In the genomic region with DNA sequence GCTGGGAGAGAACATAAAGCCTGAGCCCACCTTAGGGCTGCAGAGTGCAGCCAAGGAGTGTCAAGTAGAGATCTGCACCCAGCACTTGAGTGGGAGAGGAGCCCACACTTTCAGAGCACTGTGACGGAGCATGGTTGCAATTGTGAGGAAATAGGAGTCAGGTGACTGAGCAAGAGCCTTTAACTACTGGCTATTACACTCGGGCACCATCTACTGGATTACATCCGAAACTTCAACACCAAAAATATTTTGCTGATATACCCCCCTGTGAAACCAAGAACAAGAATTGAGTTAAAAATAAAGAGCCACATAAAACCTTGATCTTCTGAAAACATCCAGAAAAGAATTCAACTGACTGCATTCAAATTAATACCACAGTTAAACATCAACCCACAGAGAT, we compare ENCODE assay signal across 19 cellular contexts.
DNase-seq lines count a peak whose midpoint lies in the region; ATAC-seq and TF ChIP-seq lines count a peak whose summit lies in the region.
"Had no signal": no experiment of that assay in that cellular context is flagged by ENCODE, and none has a peak within 500 bp of the region (broad histone marks: within the 10 kb centered on the region; RNA-seq: fewer than 3 reads in every experiment).

No MANE protein-coding gene starts in this region.

- H3K9ac ChIP-seq in Karpas-422 (ENCODE audit: low read length): no peak overlapping the region

- no peaks in the 10 kb centered on the region for H3K79me2 ChIP-seq in Karpas-422 (ENCODE audit: low read length)
- no peaks in the 10 kb centered on the region for H3K79me2 ChIP-seq in OCI-LY7 (ENCODE audit: insufficient read depth, low read depth, low read length)

- no TSS peak for BruUV-seq in OCI-LY7 (replicated peaks; lab: Mats Ljungman, UMichigan)

- H3K9me2 ChIP-seq in Karpas-422 (replicated peaks; ENCODE audit: insufficient read depth, low read length) (no peaks in the 10 kb centered on the region), OCI-LY7 (ENCODE audit: insufficient read depth, low read length) (no peaks in the 10 kb centered on the region)

- POLR2A ChIA-PET in OCI-LY7 (lab: Charles Lee): interaction anchor here (1.0 kb wide), 1 partner anchor 158 kb away, joined by 3 read pairs; no protein-coding TSS in a partner anchor

- H3K27ac ChIP-seq in Karpas-422 (ENCODE audit: low read length) (no peak overlapping the region), OCI-LY7 (ENCODE audit: low read depth, low read length, poor library complexity, severe bottlenecking) (no peak overlapping the region), WERI-Rb-1 (no peak overlapping the region)
- H3K27ac ChIP-seq: gastroesophageal sphincter, testis had no signal

- TF ChIP-seq CTCF in OCI-LY7 (conservative IDR thresholded peaks at IDR 0.05; ENCODE audit: low read length): peak; percentile 63
- no peak for TF ChIP-seq CTCF in WERI-Rb-1 (IDR thresholded peaks at IDR 0.05; ENCODE audit: low read depth, low read length)

- H3K27me3 ChIP-seq in Karpas-422 (ENCODE audit: low read length) (no peaks in the 10 kb centered on the region), WERI-Rb-1 (ENCODE audit: insufficient read depth, low read depth, severe bottlenecking) (no peaks in the 10 kb centered on the region)
- H3K27me3 ChIP-seq: gastroesophageal sphincter, testis had no signal

- ATAC-seq in left lobe of liver (peak; percentile 50), left ventricle myocardium superior (no peak)
- ATAC-seq: gastroesophageal sphincter, right cardiac atrium, SK-N-SH treated with all-trans-retinoic acid at 6 μM for 48 hours had no signal

- H3K4me2 ChIP-seq in Karpas-422 (ENCODE audit: low read depth, low read length, poor library complexity, severe bottlenecking): no peak overlapping the region
- no peak overlapping the region for H3K4me2 ChIP-seq in OCI-LY7 (ENCODE audit: low read length)

- H3K4me3 ChIP-seq in Karpas-422 (ENCODE audit: low read length) (no peak overlapping the region), OCI-LY7 (ENCODE audit: low read depth, low read length, poor library complexity, severe bottlenecking) (no peak overlapping the region), WERI-Rb-1 (ENCODE audit: low read depth, low read length) (no peak overlapping the region)
- H3K4me3 ChIP-seq: gastroesophageal sphincter, testis had no signal

- no peaks in the 10 kb centered on the region for H3K36me3 ChIP-seq in Karpas-422 (ENCODE audit: insufficient read depth, low read length)
- H3K36me3 ChIP-seq in OCI-LY7 (ENCODE audit: insufficient read depth, low read length): no peaks in the 10 kb centered on the region
- no peaks in the 10 kb centered on the region for H3K36me3 ChIP-seq in WERI-Rb-1
- H3K36me3 ChIP-seq: gastroesophageal sphincter had no signal

- DNase-seq in SKM-1 treated with dmso at 0.1 percent for 144 hours (lab: John Stamatoyannopoulos, UW; ENCODE audit: unreplicated experiment) (peak; percentile 6), SKM-1 (lab: John Stamatoyannopoulos, UW; ENCODE audit: unreplicated experiment) (no peak), Karpas-422 (peak; percentile 75), OCI-LY7 (ENCODE audit: low spot score) (peak; percentile 14), left lobe of liver (ENCODE audit: low spot score) (no peak), NCI-H226 (no peak), left ventricle myocardium superior (no peak), WERI-Rb-1 (no peak)
- DNase-seq: ACHN, activated B cell treated with CpG ODN at 0.5 μM for 24 hours, activated gamma-delta T cell, aorta, COR-L47, NCI-H2081 treated with DMSO at 0.1 percent for 48 hours, NCI-H774, right cardiac atrium, testis had no signal

- CTCF ChIA-PET in OCI-LY7 (lab: Charles Lee; ENCODE audit: unreplicated experiment): no interaction called here

- H3K4me1 ChIP-seq in Karpas-422 (ENCODE audit: low read length) (no peaks in the 10 kb centered on the region), OCI-LY7 (ENCODE audit: insufficient read depth, low read length, poor library complexity, severe bottlenecking) (no peaks in the 10 kb centered on the region)
- H3K4me1 ChIP-seq: gastroesophageal sphincter, testis had no signal

- H4K20me1 ChIP-seq in Karpas-422 (ENCODE audit: insufficient read depth, low read depth, low read length) (no peaks in the 10 kb centered on the region), OCI-LY7 (ENCODE audit: insufficient read depth, low read length) (no peaks in the 10 kb centered on the region)

- intact Hi-C loops in OCI-LY7 (cut with micrococcal nuclease; ENCODE audit: unreplicated experiment) (loop anchor here (2.0 to 10.0 kb wide), 2 partner anchors 654 to 676 kb away; no protein-coding TSS in a partner anchor), left ventricle myocardium superior (cut with micrococcal nuclease) (no loop called here)

- H2AFZ ChIP-seq in Karpas-422 (ENCODE audit: low read length): no peak overlapping the region
- H2AFZ ChIP-seq in OCI-LY7 (ENCODE audit: low read length): no peak overlapping the region

- H3K9me3 ChIP-seq in Karpas-422 (ENCODE audit: low read length) (no peaks in the 10 kb centered on the region), OCI-LY7 (ENCODE audit: low read length) (no peaks in the 10 kb centered on the region), WERI-Rb-1 (ENCODE audit: severe bottlenecking) (peaks cover 7% of the 10 kb centered on the region)
- H3K9me3 ChIP-seq: gastroesophageal sphincter, testis had no signal

Comparison
In these comparisons a context has a peak if more than half of its experiments do, and no peak if none do; other contexts are left out.
1. DNase-seq: peak in SKM-1 treated with dmso at 0.1 percent for 144 hours (single experiment), Karpas-422 (single experiment) and OCI-LY7 (single experiment); none in SKM-1 (single experiment), left lobe of liver (single experiment), NCI-H226 (single experiment), left ventricle myocardium superior (single experiment) and WERI-Rb-1 (single experiment).